In the genomic region with DNA sequence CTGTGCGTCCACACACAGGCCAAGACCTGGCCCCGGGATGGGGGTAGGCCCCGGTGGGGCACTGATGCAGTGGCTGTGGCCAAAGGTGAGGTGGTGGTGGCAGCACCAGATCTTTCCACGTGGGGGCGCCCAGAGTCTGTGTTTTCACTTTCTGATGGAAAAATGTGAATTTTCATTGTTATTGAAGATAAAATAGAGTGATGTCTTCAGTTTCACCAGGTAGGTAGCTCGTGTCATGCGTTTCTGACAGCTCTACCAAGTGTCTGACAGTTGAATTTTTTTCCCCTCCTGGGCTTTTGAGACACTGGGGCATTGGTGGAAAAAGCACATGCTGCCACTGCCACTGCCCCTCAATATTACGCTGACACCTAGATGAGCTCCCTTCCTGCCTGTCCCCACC, we compare ENCODE assay signal across 9 cellular contexts. TPM values are rescaled to one million over a fixed set of nuclear protein-coding genes. Genes with fewer than 3 reads are reported as not detected.
DNase-seq lines count a peak whose midpoint lies in the region; ATAC-seq and TF ChIP-seq lines count a peak whose summit lies in the region.
"Had no signal": no experiment of that assay in that cellular context is flagged by ENCODE, and none has a peak within 500 bp of the region (broad histone marks: within the 10 kb centered on the region; RNA-seq: fewer than 3 reads in every experiment).

No MANE protein-coding gene starts in this region.

- H3K27me3 ChIP-seq in dorsolateral prefrontal cortex: no peaks in the 10 kb centered on the region
- H3K27me3 ChIP-seq: BLaER1 treated with 17β-estradiol and CSF1 and Interleukin-3, amounts not matched to agents 10 nM and 100 nM had no signal

- no peak overlapping the region for H3K27ac ChIP-seq in dorsolateral prefrontal cortex
- H3K27ac ChIP-seq: BLaER1 treated with 17β-estradiol and CSF1 and Interleukin-3, amounts not matched to agents 10 nM and 100 nM had no signal

- ATAC-seq in GM21526 (IDR thresholded peaks at IDR 0.05; ENCODE audit: low FRiP score, unreplicated experiment): no peak

- intact Hi-C loops in dorsolateral prefrontal cortex (cut with DNase I): loop anchor here (1.0 kb wide), 1 partner anchor 115 kb away; no protein-coding TSS in a partner anchor

- TF ChIP-seq CTCF in dorsolateral prefrontal cortex (IDR thresholded peaks at IDR 0.05 in 54 of 56, conservative IDR thresholded peaks at IDR 0.05 in 2 of 56; ENCODE audit: low read depth in 1 of 56, partially characterized antibody in 56 of 56): peak; percentile 61 to 98 (median 91)

- no peak overlapping the region for H3K4me3 ChIP-seq in dorsolateral prefrontal cortex
- H3K4me3 ChIP-seq: BLaER1 treated with 17β-estradiol and CSF1 and Interleukin-3, amounts not matched to agents 10 nM and 100 nM had no signal

- DNase-seq in NCI-H1105 treated with DMSO at 0.1 percent for 48 hours (lab: John Stamatoyannopoulos, UW) (peak; percentile 24), NCI-H1105 (lab: John Stamatoyannopoulos, UW) (no peak), NAMALWA (ENCODE audit: low spot score) (peak; percentile 68), dorsolateral prefrontal cortex (peak in 9 of 10 donors; percentile 59 to 75 (median 70)), mucosa of gallbladder (ENCODE audit: low spot score) (peak; percentile 53)
- DNase-seq in activated CD4-positive, alpha-beta T cell treated with anti-CD3 and anti-CD28 coated beads, Interleukin-2, amount 50 U/mL, for 4 hours: peak; percentile 67 to 76
- peak; percentile 34 to 41 for DNase-seq in stimulated activated CD8-positive, alpha-beta memory T cell treated with anti-CD3 and anti-CD28 coated beads, Interleukin-7, amount 100 ng/mL, for 4 hours (ENCODE audit: low read depth in 2 of 2)

RNA-seq across cellular contexts. Expression of gene MAGOH, which starts 40.0 kb away (rescaled TPM):
- total RNA-seq in dorsolateral prefrontal cortex (10 to 100 TPM; 14.8 to 34.2 (median 24.6) TPM), mucosa of gallbladder (27.9 TPM)

RNA-seq across cellular contexts. Expression of gene LRP8, which starts 49.6 kb away (rescaled TPM):
- total RNA-seq in dorsolateral prefrontal cortex (10 to 100 TPM; 20.5 to 77.6 (median 37.9) TPM), mucosa of gallbladder (3.5 TPM)

RNA-seq across cellular contexts. Expression of gene CZIB, which starts 57.9 kb away (rescaled TPM):
- total RNA-seq in dorsolateral prefrontal cortex: 10 to 100 TPM; 49.0 to 99.7 (median 72.4) TPM
- 56.7 TPM for total RNA-seq in mucosa of gallbladder
